In genomic region chr7:138161600-138162081, GRCh38 we compare ENCODE assay signal across 8 cellular contexts.
DNase-seq lines count a peak whose midpoint lies in the region; TF ChIP-seq lines count a peak whose summit lies in the region.

No MANE protein-coding gene starts in this region.

- intact Hi-C loops in activated T-helper 1 cell treated with anti-CD3 and anti-CD28 coated beads, Interleukin-12 subunit alpha, Interleukin-12 subunit beta, Interleukin-2, Interleukin-4 antibody, amounts not matched to agents 30 ng/mL and 10 ng/mL and 1 ng/mL, durations not matched to agents 14 hours and 24 hours and 36 hours (cut with micrococcal nuclease): loop anchor here (1.0 to 10.0 kb wide), 4 partner anchors 257 to 705 kb away; partner anchors contain the start of gene TRIM24

- peaks cover 6% of the 10 kb centered on the region for H3K36me3 Mint-ChIP-seq in activated T-helper 1 cell treated with anti-CD3 and anti-CD28 coated beads, Interleukin-12 subunit alpha, Interleukin-12 subunit beta, Interleukin-2, Interleukin-4 antibody, amounts not matched to agents 30 ng/mL and 10 ng/mL and 1 ng/mL, durations not matched to agents 14 hours and 24 hours and 36 hours (ENCODE audit: low read depth)
- peaks cover 3% of the 10 kb centered on the region for H3K36me3 Mint-ChIP-seq in osteocyte (ENCODE audit: unreplicated experiment)
- H3K36me3 Mint-ChIP-seq in type B pancreatic cell: peaks cover 5% of the 10 kb centered on the region

- H3K27ac ChIP-seq in RWPE1: no peak overlapping the region

- H3K27me3 Mint-ChIP-seq in activated T-helper 1 cell treated with anti-CD3 and anti-CD28 coated beads, Interleukin-12 subunit alpha, Interleukin-12 subunit beta, Interleukin-2, Interleukin-4 antibody, amounts not matched to agents 30 ng/mL and 10 ng/mL and 1 ng/mL, durations not matched to agents 14 hours and 24 hours and 36 hours (ENCODE audit: insufficient read depth): peaks cover 7% of the 10 kb centered on the region
- H3K27me3 Mint-ChIP-seq in osteocyte (ENCODE audit: unreplicated experiment) (no peaks in the 10 kb centered on the region), type B pancreatic cell (no peaks in the 10 kb centered on the region)

- POLR2A ChIA-PET in RWPE1 (lab: Yijun Ruan, JAX; ENCODE audit: low non-redundant PET): no interaction called here

- no peak overlapping the region for H3K4me3 Mint-ChIP-seq in activated T-helper 1 cell treated with anti-CD3 and anti-CD28 coated beads, Interleukin-12 subunit alpha, Interleukin-12 subunit beta, Interleukin-2, Interleukin-4 antibody, amounts not matched to agents 30 ng/mL and 10 ng/mL and 1 ng/mL, durations not matched to agents 14 hours and 24 hours and 36 hours
- H3K4me3 Mint-ChIP-seq in osteocyte (ENCODE audit: unreplicated experiment) (no peak overlapping the region), type B pancreatic cell (no peak overlapping the region)

- H3K4me1 Mint-ChIP-seq in activated T-helper 1 cell treated with anti-CD3 and anti-CD28 coated beads, Interleukin-12 subunit alpha, Interleukin-12 subunit beta, Interleukin-2, Interleukin-4 antibody, amounts not matched to agents 30 ng/mL and 10 ng/mL and 1 ng/mL, durations not matched to agents 14 hours and 24 hours and 36 hours (ENCODE audit: low read depth): no peaks in the 10 kb centered on the region
- peaks cover 9% of the 10 kb centered on the region for H3K4me1 Mint-ChIP-seq in osteocyte (ENCODE audit: unreplicated experiment)
- H3K4me1 Mint-ChIP-seq in type B pancreatic cell (ENCODE audit: unreplicated experiment): no peaks in the 10 kb centered on the region

- DNase-seq in GM12864 (ENCODE audit: low read depth) (peak; percentile 85), HFF-Myc (ENCODE audit: extremely low read depth, low read depth) (peak; percentile 84), MG63 (peak; percentile 68), RWPE1 (ENCODE audit: low spot score) (peak; percentile 84), fibroblast of the conjunctiva (ENCODE audit: low read depth) (peak; percentile 82), osteocyte (ENCODE audit: extremely low spot score, unreplicated experiment) (peak; percentile 92), type B pancreatic cell (ENCODE audit: extremely low spot score, unreplicated experiment) (peak; percentile 78)
- peak; percentile 61 for DNase-seq in activated T-helper 1 cell treated with anti-CD3 and anti-CD28 coated beads, Interleukin-12 subunit alpha, Interleukin-12 subunit beta, Interleukin-2, Interleukin-4 antibody, amounts not matched to agents 30 ng/mL and 10 ng/mL and 1 ng/mL, durations not matched to agents 14 hours and 24 hours and 36 hours (ENCODE audit: low spot score)

- H3K36me3 ChIP-seq in MG63: no peaks in the 10 kb centered on the region

- H3K9me3 ChIP-seq in MG63: no peaks in the 10 kb centered on the region

- no peak overlapping the region for H3K27ac Mint-ChIP-seq in activated T-helper 1 cell treated with anti-CD3 and anti-CD28 coated beads, Interleukin-12 subunit alpha, Interleukin-12 subunit beta, Interleukin-2, Interleukin-4 antibody, amounts not matched to agents 30 ng/mL and 10 ng/mL and 1 ng/mL, durations not matched to agents 14 hours and 24 hours and 36 hours
- no peak overlapping the region for H3K27ac Mint-ChIP-seq in osteocyte (ENCODE audit: unreplicated experiment)
- H3K27ac Mint-ChIP-seq in type B pancreatic cell: no peak overlapping the region

- CTCF ChIA-PET in RWPE1 (lab: Yijun Ruan, JAX): interaction anchor here (0.6 kb wide), 1 partner anchor 575 kb away, joined by 3 read pairs; no protein-coding TSS in a partner anchor

- H3K27me3 ChIP-seq in MG63: no peaks in the 10 kb centered on the region

- H3K4me3 ChIP-seq in GM12864 (ENCODE audit: low read depth, low read length): no peak overlapping the region
- no peak overlapping the region for H3K4me3 ChIP-seq in HFF-Myc (replicated peaks; ENCODE audit: low read depth, low read length)
- H3K4me3 ChIP-seq in MG63: no peak overlapping the region

- peaks cover 17% of the 10 kb centered on the region for H3K9me3 Mint-ChIP-seq in activated T-helper 1 cell treated with anti-CD3 and anti-CD28 coated beads, Interleukin-12 subunit alpha, Interleukin-12 subunit beta, Interleukin-2, Interleukin-4 antibody, amounts not matched to agents 30 ng/mL and 10 ng/mL and 1 ng/mL, durations not matched to agents 14 hours and 24 hours and 36 hours
- H3K9me3 Mint-ChIP-seq in osteocyte (ENCODE audit: unreplicated experiment) (peaks cover 10% of the 10 kb centered on the region), type B pancreatic cell (peaks cover 7% of the 10 kb centered on the region)

- TF ChIP-seq CTCF in GM12864 (IDR thresholded peaks at IDR 0.05; ENCODE audit: low read depth, low read length, missing control alignments) (peak; percentile 79), HFF-Myc (IDR thresholded peaks at IDR 0.05; ENCODE audit: low read depth, low read length, missing control alignments) (peak; percentile 61), RWPE1 (conservative IDR thresholded peaks at IDR 0.05; ENCODE audit: low read depth) (peak; percentile 76), osteocyte (IDR thresholded peaks at IDR 0.05) (peak; percentile 84), type B pancreatic cell (conservative IDR thresholded peaks at IDR 0.05) (peak; percentile 83)
